Comparison of ENCODE assay signal across 21 cellular contexts in genomic region chr3:37653466-37653865, GRCh38.
"Had no signal": no experiment of that assay in that cellular context is flagged by ENCODE, and none has a peak within 500 bp of the region (broad histone marks: within the 10 kb centered on the region; RNA-seq: fewer than 3 reads in every experiment).

No MANE protein-coding gene starts in this region.

- H3K4me1 ChIP-seq: adrenal gland, spleen had no signal

- H3K36me3 Mint-ChIP-seq: activated naive CD8-positive, alpha-beta T cell; naive B cell had no signal

- H3K9me3 ChIP-seq: adrenal gland had no signal

- H3K4me3 ChIP-seq: adrenal gland, coronary artery, spleen had no signal

- ATAC-seq: activated T-cell treated with anti-CD3 and anti-CD28 coated beads, Interleukin-2, amount 50 U/mL, for 4 hours; SK-N-SH treated with all-trans-retinoic acid at 6 μM for 48 hours had no signal

- H3K27me3 Mint-ChIP-seq: naive B cell, progenitor cell of endocrine pancreas had no signal

- DNase-seq: activated CD4-positive, alpha-beta T cell treated with anti-CD3 and anti-CD28 coated beads, Interleukin-2, amount 50 U/mL, for 4 hours; activated CD4-positive, CD25-positive, alpha-beta regulatory T cell treated with anti-CD3 and anti-CD28 coated beads, Interleukin-2, amount 50 U/mL, for 72 hours; activated CD8-positive, alpha-beta memory T cell treated with anti-CD3 and anti-CD28 coated beads, Interleukin-2, amount 50 U/mL, for 48 hours; activated naive CD4-positive, alpha-beta T cell; activated T-cell treated with anti-CD3 and anti-CD28 coated beads, Interleukin-2, amount 50 U/mL, for 4 hours; adrenal gland; cerebellar nuclear complex; endodermal cell; foreskin melanocyte; hippocampal formation; mesendoderm; naive B cell; stimulated activated CD4-positive, alpha-beta T cell treated with anti-CD3 and anti-CD28 coated beads, Interleukin-4, amount 100 ng/mL, for 1 hour; stimulated activated naive CD4-positive, alpha-beta T cell; WERI-Rb-1 had no signal

- H3K27ac ChIP-seq: spleen, WERI-Rb-1 had no signal

- H3K27ac Mint-ChIP-seq: activated naive CD8-positive, alpha-beta T cell; activated T-helper 2 cell treated with anti-CD3 and anti-CD28 coated beads, Interferon-gamma antibody, Interleukin-2, Interleukin-4, amounts not matched to agents 10 μg/mL and 5 μg/mL and 100 μg/mL, durations not matched to agents 14 hours and 24 hours and 36 hours; endodermal cell; progenitor cell of endocrine pancreas had no signal

- H3K36me3 ChIP-seq: adrenal gland, WERI-Rb-1 had no signal

- H3K9me3 Mint-ChIP-seq: activated T-cell treated with anti-CD3 and anti-CD28 coated beads, Interleukin-2, amount 50 U/mL, for 4 hours; activated T-helper 2 cell treated with anti-CD3 and anti-CD28 coated beads, Interferon-gamma antibody, Interleukin-2, Interleukin-4, amounts not matched to agents 10 μg/mL and 5 μg/mL and 100 μg/mL, durations not matched to agents 14 hours and 24 hours and 36 hours had no signal

- H3K4me1 Mint-ChIP-seq: endodermal cell, naive B cell had no signal

- H3K27me3 ChIP-seq: adrenal gland, spleen had no signal

- H3K4me3 Mint-ChIP-seq: activated naive CD8-positive, alpha-beta T cell; activated T-cell treated with anti-CD3 and anti-CD28 coated beads, Interleukin-2, amount 50 U/mL, for 4 hours; endodermal cell; naive B cell had no signal
